9 cellular contexts compared by ENCODE assay signal in the genomic region with DNA sequence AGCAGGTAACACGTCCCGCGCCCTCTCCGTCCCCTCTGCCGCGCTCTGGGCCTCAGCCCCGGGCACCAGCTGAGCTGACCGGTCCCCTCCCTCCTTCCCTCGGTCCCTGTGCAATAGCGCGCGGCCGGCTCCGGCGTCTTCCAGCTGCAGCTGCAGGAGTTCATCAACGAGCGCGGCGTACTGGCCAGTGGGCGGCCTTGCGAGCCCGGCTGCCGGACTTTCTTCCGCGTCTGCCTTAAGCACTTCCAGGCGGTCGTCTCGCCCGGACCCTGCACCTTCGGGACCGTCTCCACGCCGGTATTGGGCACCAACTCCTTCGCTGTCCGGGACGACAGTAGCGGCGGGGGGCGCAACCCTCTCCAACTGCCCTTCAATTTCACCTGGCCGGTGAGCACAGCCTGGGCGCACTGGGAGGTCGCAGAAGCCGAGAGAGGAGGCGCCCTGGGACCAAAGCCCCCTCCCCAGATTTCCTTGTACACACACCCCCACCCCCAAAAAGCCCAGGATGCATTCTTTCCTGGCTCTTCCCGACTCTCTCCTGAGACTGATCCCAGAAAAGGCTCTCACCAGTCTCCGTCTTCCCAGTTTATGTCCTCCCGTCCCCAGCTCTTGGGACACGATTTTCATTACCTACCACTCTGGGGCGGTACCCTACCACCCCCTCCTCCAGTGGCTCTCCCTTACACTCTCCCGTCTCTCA.
DNase-seq lines count a peak whose midpoint lies in the region; ATAC-seq and TF ChIP-seq lines count a peak whose summit lies in the region.
"Had no signal": no experiment of that assay in that cellular context is flagged by ENCODE, and none has a peak within 500 bp of the region (broad histone marks: within the 10 kb centered on the region; RNA-seq: fewer than 3 reads in every experiment).

No MANE protein-coding gene starts in this region.

- H3K9me3 ChIP-seq in parathyroid adenoma (ENCODE audit: control insufficient read depth, low read length): no peaks in the 10 kb centered on the region

- TF ChIP-seq CTCF in VCaP (conservative IDR thresholded peaks at IDR 0.05): no peak
- no peak for TF ChIP-seq CTCF in parathyroid adenoma (IDR thresholded peaks at IDR 0.05)

- ATAC-seq in HG02798 (IDR thresholded peaks at IDR 0.05; ENCODE audit: poor library complexity, unreplicated experiment) (no peak), GM19328 (IDR thresholded peaks at IDR 0.05; ENCODE audit: unreplicated experiment) (no peak), HG02678 (IDR thresholded peaks at IDR 0.05; ENCODE audit: unreplicated experiment) (no peak)

- H3K27me3 ChIP-seq in parathyroid adenoma (ENCODE audit: control insufficient read depth, insufficient read depth, low read length): peaks cover 5% of the 10 kb centered on the region

- H3K4me1 ChIP-seq in parathyroid adenoma: peaks cover 2% of the 10 kb centered on the region

- peak overlapping the region; percentile 53 for H3K27ac ChIP-seq in VCaP
- no peak overlapping the region for H3K27ac ChIP-seq in parathyroid adenoma
- H3K27ac ChIP-seq: epithelial cell of prostate had no signal

- H3K36me3 ChIP-seq in parathyroid adenoma (ENCODE audit: control insufficient read depth, insufficient read depth, low read length): no peaks in the 10 kb centered on the region

- H3K79me2 ChIP-seq in parathyroid adenoma: no peaks in the 10 kb centered on the region

- peak overlapping the region; percentile 62 for H2AFZ ChIP-seq in parathyroid adenoma

- H3K4me2 ChIP-seq in parathyroid adenoma (ENCODE audit: low read length): peak overlapping the region; percentile 81

- H3K9ac ChIP-seq in parathyroid adenoma: no peak overlapping the region

- peak; percentile 34 for DNase-seq in stimulated activated CD4-positive, alpha-beta T cell treated with anti-CD3 and anti-CD28 coated beads, Interleukin-15, amount 100 ng/mL, for 24 hours
- DNase-seq in stimulated activated CD4-positive, alpha-beta T cell treated with anti-CD3 and anti-CD28 coated beads, Interleukin-4, amount 100 ng/mL, for 24 hours: no peak
- peak; percentile 51 for DNase-seq in glomerular visceral epithelial cell (ENCODE audit: extremely low spot score)

- H3K4me3 ChIP-seq in parathyroid adenoma (ENCODE audit: low read depth, low read length): peak overlapping the region; percentile 38
